In genomic region chr2:176156301-176156958, GRCh38 we compare ENCODE assay signal across 20 cellular contexts. TPM values are rescaled to one million over a fixed set of nuclear protein-coding genes. Genes with fewer than 3 reads are reported as not detected.
DNase-seq lines count a peak whose midpoint lies in the region; ATAC-seq and TF ChIP-seq lines count a peak whose summit lies in the region.
"Had no signal": no experiment of that assay in that cellular context is flagged by ENCODE, and none has a peak within 500 bp of the region (broad histone marks: within the 10 kb centered on the region; RNA-seq: fewer than 3 reads in every experiment).

No MANE protein-coding gene starts in this region.

- no peaks in the 10 kb centered on the region for H3K36me3 ChIP-seq in colonic mucosa
- peaks cover 0 to 3% of the 10 kb centered on the region in 2 donors for H3K36me3 ChIP-seq in mucosa of rectum (ENCODE audit: control insufficient read depth in 2 of 2, insufficient read depth in 2 of 2, low read length in 2 of 2)
- H3K36me3 ChIP-seq: esophagus squamous epithelium, MG63, SJCRH30, vagina had no signal

- no peak for DNase-seq in activated naive CD8-positive, alpha-beta T cell treated with anti-CD3 and anti-CD28 coated beads, Interleukin-2, amount 50 U/mL, for 24 hours
- no peak for DNase-seq in colonic mucosa
- no peak for DNase-seq in type B pancreatic cell (ENCODE audit: extremely low spot score, unreplicated experiment)
- no peak for DNase-seq in left colon
- no peak for DNase-seq in cortex of kidney (lab: John Stamatoyannopoulos, UW)
- DNase-seq: activated CD4-positive, alpha-beta T cell treated with anti-CD3 and anti-CD28 coated beads, Interleukin-2, amount 10 ng/mL, durations not matched to agents 7 days and 5 days; central memory CD4-positive, alpha-beta T cell; effector CD4-positive, alpha-beta T cell; esophagus squamous epithelium; MG63; NCI-H1436; NCI-H2171 treated with DMSO at 0.1 percent for 48 hours; SJCRH30; stimulated activated CD8-positive, alpha-beta memory T cell treated with anti-CD3 and anti-CD28 coated beads, Interleukin-4, amount 100 ng/mL, for 48 hours had no signal

- peaks cover 28% of the 10 kb centered on the region for H3K4me1 Mint-ChIP-seq in activated naive CD8-positive, alpha-beta T cell (ENCODE audit: low read depth)
- peaks cover 15% of the 10 kb centered on the region for H3K4me1 Mint-ChIP-seq in activated naive CD8-positive, alpha-beta T cell treated with anti-CD3 and anti-CD28 coated beads, Interleukin-2, amount 50 U/mL, for 24 hours
- H3K4me1 Mint-ChIP-seq in type B pancreatic cell (ENCODE audit: unreplicated experiment), result peaks cover 21% of the 10 kb centered on the region

- H3K36me3 Mint-ChIP-seq in activated naive CD8-positive, alpha-beta T cell, result no peaks in the 10 kb centered on the region
- H3K36me3 Mint-ChIP-seq in activated naive CD8-positive, alpha-beta T cell treated with anti-CD3 and anti-CD28 coated beads, Interleukin-2, amount 50 U/mL, for 24 hours (ENCODE audit: low read depth), result no peaks in the 10 kb centered on the region
- peaks cover 16% of the 10 kb centered on the region for H3K36me3 Mint-ChIP-seq in type B pancreatic cell

- TF ChIP-seq CTCF in colonic mucosa (IDR thresholded peaks at IDR 0.05) (no peak), type B pancreatic cell (conservative IDR thresholded peaks at IDR 0.05) (no peak)

- no peaks in the 10 kb centered on the region for H3K9me3 ChIP-seq in colonic mucosa
- H3K9me3 ChIP-seq in mucosa of rectum (ENCODE audit: control insufficient read depth in 2 of 2, low read length in 2 of 2), result no peaks in the 10 kb centered on the region
- H3K9me3 ChIP-seq: esophagus squamous epithelium, MG63, SJCRH30, vagina had no signal

- H3K4me3 ChIP-seq in colonic mucosa (peak overlapping the region; percentile 23), mucosa of rectum (ENCODE audit: low read length in 2 of 2) (peak overlapping the region; percentile 60 to 67)
- H3K4me3 ChIP-seq: MG63, SJCRH30, vagina had no signal

- H3K27ac ChIP-seq in colonic mucosa (no peak overlapping the region), mucosa of rectum (ENCODE audit: low read depth in 2 of 2, low read length in 2 of 2) (no peak overlapping the region)
- H3K27ac ChIP-seq: esophagus squamous epithelium, SJCRH30, vagina had no signal

- H3K4me3 Mint-ChIP-seq in activated naive CD8-positive, alpha-beta T cell, result peak overlapping the region; percentile 20
- no peak overlapping the region for H3K4me3 Mint-ChIP-seq in activated naive CD8-positive, alpha-beta T cell treated with anti-CD3 and anti-CD28 coated beads, Interleukin-2, amount 50 U/mL, for 24 hours
- peak overlapping the region; percentile 86 for H3K4me3 Mint-ChIP-seq in type B pancreatic cell
- H3K4me3 Mint-ChIP-seq: activated CD4-positive, alpha-beta T cell treated with anti-CD3 and anti-CD28 coated beads, Interleukin-2, amount 10 ng/mL, durations not matched to agents 7 days and 5 days; T-helper 1 cell treated with Interleukin-12 subunit alpha and Interleukin-12 subunit beta and Interleukin-4 antibody, amounts not matched to agents 30 μg/mL and 1 μg/mL, for 36 hours had no signal

- peaks cover 38% of the 10 kb centered on the region for H3K27me3 Mint-ChIP-seq in activated naive CD8-positive, alpha-beta T cell
- H3K27me3 Mint-ChIP-seq in activated naive CD8-positive, alpha-beta T cell treated with anti-CD3 and anti-CD28 coated beads, Interleukin-2, amount 50 U/mL, for 24 hours, result peaks cover 84% of the 10 kb centered on the region
- peaks cover 88% of the 10 kb centered on the region for H3K27me3 Mint-ChIP-seq in type B pancreatic cell

- H3K27me3 ChIP-seq in colonic mucosa, result peaks cover 20% of the 10 kb centered on the region
- H3K27me3 ChIP-seq in mucosa of rectum (ENCODE audit: control insufficient read depth in 2 of 2, insufficient read depth in 2 of 2, low read length in 2 of 2), result peaks cover 0 to 11% of the 10 kb centered on the region in 2 donors
- H3K27me3 ChIP-seq: MG63, SJCRH30 had no signal

- no peak overlapping the region for H3K27ac Mint-ChIP-seq in activated naive CD8-positive, alpha-beta T cell
- no peak overlapping the region for H3K27ac Mint-ChIP-seq in activated naive CD8-positive, alpha-beta T cell treated with anti-CD3 and anti-CD28 coated beads, Interleukin-2, amount 50 U/mL, for 24 hours
- H3K27ac Mint-ChIP-seq in type B pancreatic cell, result peak overlapping the region; percentile 76
- H3K27ac Mint-ChIP-seq: activated CD4-positive, alpha-beta T cell treated with anti-CD3 and anti-CD28 coated beads, Interleukin-2, amount 10 ng/mL, durations not matched to agents 7 days and 5 days; CD14-positive monocyte; T-helper 1 cell treated with Interleukin-12 subunit alpha and Interleukin-12 subunit beta and Interleukin-4 antibody, amounts not matched to agents 30 μg/mL and 1 μg/mL, for 36 hours had no signal

- H3K9ac ChIP-seq in colonic mucosa (ENCODE audit: low read depth in 2 of 2, low read length in 2 of 2) (no peak overlapping the region), mucosa of rectum (ENCODE audit: low read depth in 1 of 2, low read length in 2 of 2) (no peak overlapping the region)

- H3K4me1 ChIP-seq in colonic mucosa (peaks cover 8% of the 10 kb centered on the region), mucosa of rectum (ENCODE audit: control insufficient read depth in 2 of 2, insufficient read depth in 2 of 2, low read length in 2 of 2) (peaks cover 0 to 3% of the 10 kb centered on the region in 2 donors)
- H3K4me1 ChIP-seq: SJCRH30 had no signal

- intact Hi-C loops in colonic mucosa (cut with DNase I), result no loop called here
- intact Hi-C loops in left colon (cut with DNase I, micrococcal nuclease), result no loop called here

- H3K9me3 Mint-ChIP-seq in activated naive CD8-positive, alpha-beta T cell (ENCODE audit: low read depth), result no peaks in the 10 kb centered on the region
- H3K9me3 Mint-ChIP-seq in activated naive CD8-positive, alpha-beta T cell treated with anti-CD3 and anti-CD28 coated beads, Interleukin-2, amount 50 U/mL, for 24 hours, result no peaks in the 10 kb centered on the region
- H3K9me3 Mint-ChIP-seq in type B pancreatic cell, result no peaks in the 10 kb centered on the region
- H3K9me3 Mint-ChIP-seq: activated CD4-positive, alpha-beta T cell treated with anti-CD3 and anti-CD28 coated beads, Interleukin-2, amount 10 ng/mL, durations not matched to agents 7 days and 5 days; T-helper 1 cell treated with Interleukin-12 subunit alpha and Interleukin-12 subunit beta and Interleukin-4 antibody, amounts not matched to agents 30 μg/mL and 1 μg/mL, for 36 hours had no signal

- ATAC-seq in activated naive CD8-positive, alpha-beta T cell treated with anti-CD3 and anti-CD28 coated beads, Interleukin-2, amount 50 U/mL, for 24 hours, result no peak
- ATAC-seq in left colon (no peak), GM21447 (IDR thresholded peaks at IDR 0.05; ENCODE audit: unreplicated experiment) (no peak)

RNA-seq across cellular contexts. Expression of gene HOXD3, which starts 0.7 kb away (rescaled TPM):
- total RNA-seq in colonic mucosa (1 to 10 TPM; 3.2 to 4.6 TPM), type B pancreatic cell (ENCODE audit: low replicate concordance) (25.4 TPM in 1 of 2 replicates, not detected in the other), left colon (1 to 10 TPM; 3.8 to 9.5 TPM)
- total RNA-seq: activated CD4-positive, alpha-beta T cell treated with anti-CD3 and anti-CD28 coated beads, Interleukin-2, amount 10 ng/mL, durations not matched to agents 7 days and 5 days; SJCRH30 had no signal

RNA-seq across cellular contexts. Expression of gene HOXD4, which starts 5.1 kb away (rescaled TPM):
- total RNA-seq in colonic mucosa, result 1 to 10 TPM; 1.6 to 3.6 TPM
- total RNA-seq in type B pancreatic cell (ENCODE audit: low replicate concordance), result 37.0 TPM in 1 of 2 replicates, not detected in the other
- total RNA-seq in left colon, result 1 to 10 TPM; 3.8 to 9.7 TPM
- total RNA-seq: activated CD4-positive, alpha-beta T cell treated with anti-CD3 and anti-CD28 coated beads, Interleukin-2, amount 10 ng/mL, durations not matched to agents 7 days and 5 days; SJCRH30 had no signal

RNA-seq across cellular contexts. Expression of gene HOXD8, which starts 26.9 kb away (rescaled TPM):
- total RNA-seq in colonic mucosa (1 to 10 TPM; 3.1 to 4.6 TPM), type B pancreatic cell (ENCODE audit: low replicate concordance) (2.8 TPM in 1 of 2 replicates, not detected in the other), left colon (1 to 10 TPM; 6.2 to 9.8 TPM)
- total RNA-seq: activated CD4-positive, alpha-beta T cell treated with anti-CD3 and anti-CD28 coated beads, Interleukin-2, amount 10 ng/mL, durations not matched to agents 7 days and 5 days had no signal

RNA-seq across cellular contexts. Expression of gene HOXD1, which starts 32.0 kb away (rescaled TPM):
- total RNA-seq in colonic mucosa, result 1 to 10 TPM; 4.0 to 8.3 TPM
- total RNA-seq in type B pancreatic cell (ENCODE audit: low replicate concordance), result 7.7 TPM in 1 of 2 replicates, not detected in the other
- 1 to 10 TPM; 3.5 to 6.9 TPM for total RNA-seq in left colon
- total RNA-seq: activated CD4-positive, alpha-beta T cell treated with anti-CD3 and anti-CD28 coated beads, Interleukin-2, amount 10 ng/mL, durations not matched to agents 7 days and 5 days had no signal

RNA-seq across cellular contexts. Expression of gene HOXD9, which starts 33.9 kb away (rescaled TPM):
- total RNA-seq in colonic mucosa (1 to 10 TPM in 1 of 2 donors, under 1 TPM in 1; 0.86 to 1.7 TPM), type B pancreatic cell (ENCODE audit: low replicate concordance) (0.19 and 1.5 TPM in 2 replicates), left colon (1 to 10 TPM; 1.4 to 5.8 TPM)
- total RNA-seq: activated CD4-positive, alpha-beta T cell treated with anti-CD3 and anti-CD28 coated beads, Interleukin-2, amount 10 ng/mL, durations not matched to agents 7 days and 5 days had no signal
